20 cellular contexts compared by ENCODE assay signal in the genomic region with DNA sequence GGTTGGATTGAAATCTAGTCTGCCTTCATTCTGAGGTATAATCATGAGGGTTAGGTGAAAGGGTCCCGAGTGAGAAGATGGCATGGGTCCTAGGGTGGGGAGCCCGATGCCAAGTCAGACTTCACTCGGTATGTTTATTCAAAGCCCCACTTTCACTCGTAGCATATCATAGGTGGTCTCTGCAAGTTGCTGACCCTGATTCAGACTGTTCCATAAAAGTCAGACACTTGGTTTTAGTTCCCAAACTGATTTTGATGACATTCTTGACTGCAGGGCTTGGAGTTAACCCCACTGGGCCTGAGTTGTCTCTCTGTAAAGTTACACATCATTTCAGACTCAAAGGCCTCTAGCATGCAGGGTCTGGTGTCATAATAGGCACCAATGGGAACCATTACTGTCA. TPM values are rescaled to one million over a fixed set of nuclear protein-coding genes. Genes with fewer than 3 reads are reported as not detected.
DNase-seq lines count a peak whose midpoint lies in the region; ATAC-seq, FAIRE-seq and TF ChIP-seq lines count a peak whose summit lies in the region.
"Had no signal": no experiment of that assay in that cellular context is flagged by ENCODE, and none has a peak within 500 bp of the region (broad histone marks: within the 10 kb centered on the region; RNA-seq: fewer than 3 reads in every experiment).

No MANE protein-coding gene starts in this region.

- peaks cover 72% of the 10 kb centered on the region for H3K4me1 ChIP-seq in RWPE2 (ENCODE audit: insufficient read depth, poor library complexity, severe bottlenecking)
- peaks cover 41% of the 10 kb centered on the region for H3K4me1 ChIP-seq in endothelial cell of umbilical vein (ENCODE audit: control insufficient read depth, extremely low read depth, insufficient read depth, low read length)
- peaks cover 99% of the 10 kb centered on the region for H3K4me1 ChIP-seq in psoas muscle
- H3K4me1 ChIP-seq in body of pancreas: peaks cover 95% of the 10 kb centered on the region

- H4K20me1 ChIP-seq in endothelial cell of umbilical vein (replicated peaks; ENCODE audit: control insufficient read depth, extremely low read depth, insufficient read depth, low read length): peaks cover 49% of the 10 kb centered on the region

- peaks cover 67% of the 10 kb centered on the region for H3K36me3 Mint-ChIP-seq in activated CD4-positive, alpha-beta memory T cell treated with anti-CD3 and anti-CD28 coated beads for 36 hours
- H3K36me3 Mint-ChIP-seq in activated CD4-positive, alpha-beta memory T cell treated with anti-CD3 and anti-CD28 coated beads, Interleukin-2, amount 10 ng/mL, durations not matched to agents 7 days and 5 days (ENCODE audit: low read depth): peaks cover 85% of the 10 kb centered on the region

- WGBS in psoas muscle, 3 donors: 61 to 79% (median 71%) methylated on average over 4 of the region's 4 CpGs
- 75 to 82% methylated on average over 4 of the region's 4 CpGs for WGBS in body of pancreas, 2 donors

- peaks cover 92% of the 10 kb centered on the region for H3K4me1 Mint-ChIP-seq in activated CD4-positive, alpha-beta memory T cell treated with anti-CD3 and anti-CD28 coated beads for 36 hours (ENCODE audit: low read depth)
- H3K4me1 Mint-ChIP-seq in activated CD4-positive, alpha-beta memory T cell treated with anti-CD3 and anti-CD28 coated beads, Interleukin-2, amount 10 ng/mL, durations not matched to agents 7 days and 5 days: peaks cover 81% of the 10 kb centered on the region

- H3K27me3 ChIP-seq in RWPE2 (ENCODE audit: insufficient read depth, poor library complexity, severe bottlenecking) (no peaks in the 10 kb centered on the region), endothelial cell of umbilical vein (ENCODE audit: control insufficient read depth in 2 of 2, insufficient read depth in 2 of 2, low read length in 2 of 2) (no peaks in the 10 kb centered on the region), psoas muscle (ENCODE audit: insufficient read depth in 3 of 3, low read length in 2 of 3) (no peaks in the 10 kb centered on the region), body of pancreas (no peaks in the 10 kb centered on the region)
- H3K27me3 ChIP-seq: cardiac muscle cell, heart left ventricle, sigmoid colon had no signal

- dilution Hi-C loops in endothelial cell of umbilical vein (cut with MboI; ENCODE audit: extremely low pct_ligation_motif_present, low sequenced_read_pairs): no loop called here

- FAIRE-seq in endothelial cell of umbilical vein (lab: Jason Lieb, UNC): no peak

- H3K4me3 ChIP-seq in RWPE2 (ENCODE audit: severe bottlenecking) (no peak overlapping the region), endothelial cell of umbilical vein (replicated peaks in 1 of 3; ENCODE audit: insufficient read depth in 1 of 3, low read depth in 1 of 3, low read length in 3 of 3) (no peak overlapping the region), psoas muscle (no peak overlapping the region), body of pancreas (no peak overlapping the region)
- H3K4me3 ChIP-seq: cardiac muscle cell, sigmoid colon had no signal

- POLR2A ChIA-PET in activated CD4-positive, alpha-beta memory T cell treated with anti-CD3 and anti-CD28 coated beads for 36 hours (lab: Charles Lee): no interaction called here
- POLR2A ChIA-PET in activated CD4-positive, alpha-beta memory T cell treated with anti-CD3 and anti-CD28 coated beads, Interleukin-2, amount 10 ng/mL, durations not matched to agents 7 days and 5 days (lab: Charles Lee): interaction anchor here (1.6 to 5.2 kb wide), 3 partner anchors 8 to 17 kb away, joined by 4 to 31 read pairs (median 8); a partner anchor contains a TSS
- POLR2A ChIA-PET in endothelial cell of umbilical vein (lab: Charles Lee): interaction anchor here (1.2 to 2.2 kb wide), 4 partner anchors 8 to 30 kb away, joined by 3 to 7 read pairs (median 4); a partner anchor contains a TSS

- BruUV-seq in endothelial cell of umbilical vein (replicated peaks; lab: Mats Ljungman, UMichigan): no TSS peak

- peaks cover 87% of the 10 kb centered on the region for H3K36me3 ChIP-seq in RWPE2 (ENCODE audit: low read depth)
- H3K36me3 ChIP-seq in endothelial cell of umbilical vein (ENCODE audit: control insufficient read depth in 2 of 2, extremely low read depth in 1 of 2, insufficient read depth in 2 of 2, low read length in 2 of 2): peaks cover 14 to 38% of the 10 kb centered on the region in 2 experiments
- peaks cover 7 to 19% of the 10 kb centered on the region in 2 donors for H3K36me3 ChIP-seq in psoas muscle (ENCODE audit: insufficient read depth in 1 of 2, low read depth in 1 of 2)
- H3K36me3 ChIP-seq in body of pancreas (replicated peaks in 1 of 2; ENCODE audit: insufficient read depth in 1 of 2, low read depth in 2 of 2): peaks cover 0 to 3% of the 10 kb centered on the region in 2 donors

- no peak for TF ChIP-seq CTCF in RWPE2 (IDR thresholded peaks at IDR 0.05; ENCODE audit: poor library complexity, severe bottlenecking)
- TF ChIP-seq CTCF in endothelial cell of umbilical vein (IDR thresholded peaks at IDR 0.05; ENCODE audit: extremely low read depth in 1 of 2, insufficient read depth in 1 of 2, low read depth in 1 of 2, low read length in 2 of 2): no peak
- no peak for TF ChIP-seq CTCF in psoas muscle (IDR thresholded peaks at IDR 0.05)
- TF ChIP-seq CTCF in body of pancreas (IDR thresholded peaks at IDR 0.05): no peak

- no peaks in the 10 kb centered on the region for H3K27me3 Mint-ChIP-seq in activated CD4-positive, alpha-beta memory T cell treated with anti-CD3 and anti-CD28 coated beads for 36 hours
- no peaks in the 10 kb centered on the region for H3K27me3 Mint-ChIP-seq in activated CD4-positive, alpha-beta memory T cell treated with anti-CD3 and anti-CD28 coated beads, Interleukin-2, amount 10 ng/mL, durations not matched to agents 7 days and 5 days
- H3K27me3 Mint-ChIP-seq: naive B cell had no signal

- no peaks in the 10 kb centered on the region for H3K9me1 ChIP-seq in endothelial cell of umbilical vein (replicated peaks; ENCODE audit: control insufficient read depth, extremely low read depth, insufficient read depth, low read length)

- peak overlapping the region; percentile 75 for H3K27ac ChIP-seq in RWPE2 (ENCODE audit: poor library complexity, severe bottlenecking)
- peak overlapping the region; percentile 13 for H3K27ac ChIP-seq in endothelial cell of umbilical vein (ENCODE audit: insufficient read depth, low read depth, low read length)
- peak overlapping the region; percentile 10 for H3K27ac ChIP-seq in psoas muscle
- no peak overlapping the region for H3K27ac ChIP-seq in body of pancreas
- H3K27ac ChIP-seq: sigmoid colon had no signal

- TF ChIP-seq POLR2A in endothelial cell of umbilical vein (IDR thresholded peaks at IDR 0.05; ENCODE audit: low read depth, low read length) (peak; percentile 9), body of pancreas (IDR thresholded peaks at IDR 0.05) (no peak)

- H3K9me3 ChIP-seq in RWPE2 (ENCODE audit: severe bottlenecking) (no peaks in the 10 kb centered on the region), endothelial cell of umbilical vein (replicated peaks; ENCODE audit: control insufficient read depth, insufficient read depth, low read length) (no peaks in the 10 kb centered on the region), psoas muscle (no peaks in the 10 kb centered on the region), body of pancreas (no peaks in the 10 kb centered on the region)
- H3K9me3 ChIP-seq: heart left ventricle, sigmoid colon had no signal

- CTCF ChIA-PET in activated CD4-positive, alpha-beta memory T cell treated with anti-CD3 and anti-CD28 coated beads for 36 hours (lab: Charles Lee): interaction anchor here (1.2 to 1.4 kb wide), 3 partner anchors 26 to 101 kb away, joined by 3 to 4 read pairs (median 3); no protein-coding TSS in a partner anchor
- CTCF ChIA-PET in activated CD4-positive, alpha-beta memory T cell treated with anti-CD3 and anti-CD28 coated beads, Interleukin-2, amount 10 ng/mL, durations not matched to agents 7 days and 5 days (lab: Charles Lee): interaction anchor here (0.5 kb wide), 1 partner anchor 448 kb away, joined by 3 read pairs; no protein-coding TSS in a partner anchor
- CTCF ChIA-PET in endothelial cell of umbilical vein (lab: Charles Lee): interaction anchor here (0.7 to 2.2 kb wide), 5 partner anchors 10 to 175 kb away, joined by 3 to 11 read pairs (median 3); no protein-coding TSS in a partner anchor

- H2AFZ ChIP-seq in endothelial cell of umbilical vein (ENCODE audit: low read depth, low read length): no peak overlapping the region

- peak overlapping the region; percentile 4 for H3K27ac Mint-ChIP-seq in activated CD4-positive, alpha-beta memory T cell treated with anti-CD3 and anti-CD28 coated beads for 36 hours
- H3K27ac Mint-ChIP-seq in activated CD4-positive, alpha-beta memory T cell treated with anti-CD3 and anti-CD28 coated beads, Interleukin-2, amount 10 ng/mL, durations not matched to agents 7 days and 5 days: no peak overlapping the region

- DNase-seq in activated CD4-positive, alpha-beta memory T cell treated with anti-CD3 and anti-CD28 coated beads for 36 hours: no peak
- no peak for DNase-seq in activated CD4-positive, alpha-beta memory T cell treated with anti-CD3 and anti-CD28 coated beads, Interleukin-2, amount 10 ng/mL, durations not matched to agents 7 days and 5 days
- DNase-seq in RWPE2 (ENCODE audit: low spot score): no peak
- no peak for DNase-seq in endothelial cell of umbilical vein (ENCODE audit: low read depth, low spot score)
- DNase-seq in psoas muscle: no peak
- no peak for DNase-seq in stimulated activated CD4-positive, alpha-beta T cell treated with anti-CD3 and anti-CD28 coated beads, Interleukin-15, amount 100 ng/mL, for 24 hours
- DNase-seq in body of pancreas: no peak
- DNase-seq: 8988T; activated CD4-positive, alpha-beta T cell treated with anti-CD3 and anti-CD28 coated beads, Interleukin-2, amount 50 U/mL, for 4 hours; activated naive CD4-positive, alpha-beta T cell; heart left ventricle; naive B cell; NCI-H2029; SHP77; sigmoid colon; T-helper 9 cell had no signal

- ATAC-seq in RWPE2 (ENCODE audit: low read depth) (peak; percentile 19; the same call in 1 of the 3 replicates), psoas muscle (no peak), GM18870 (IDR thresholded peaks at IDR 0.05; ENCODE audit: unreplicated experiment) (no peak), body of pancreas (no peak)
- ATAC-seq: HCT116, heart left ventricle, left lobe of liver had no signal

- intact Hi-C loops in activated CD4-positive, alpha-beta memory T cell treated with anti-CD3 and anti-CD28 coated beads for 36 hours (cut with micrococcal nuclease): no loop called here
- intact Hi-C loops in endothelial cell of umbilical vein (cut with micrococcal nuclease): loop anchor here (2.0 to 5.0 kb wide), 2 partner anchors 14 to 152 kb away; no protein-coding TSS in a partner anchor
- intact Hi-C loops in psoas muscle (cut with DNase I): no loop called here
- intact Hi-C loops in body of pancreas (cut with DNase I): no loop called here

- H3K79me2 ChIP-seq in endothelial cell of umbilical vein (ENCODE audit: control insufficient read depth, insufficient read depth, low read length): peaks cover 100% of the 10 kb centered on the region

- peak overlapping the region; percentile 61 for H3K4me2 ChIP-seq in endothelial cell of umbilical vein (ENCODE audit: insufficient read depth, low read length)

- H3K4me3 Mint-ChIP-seq in activated CD4-positive, alpha-beta memory T cell treated with anti-CD3 and anti-CD28 coated beads for 36 hours: no peak overlapping the region
- H3K4me3 Mint-ChIP-seq in activated CD4-positive, alpha-beta memory T cell treated with anti-CD3 and anti-CD28 coated beads, Interleukin-2, amount 10 ng/mL, durations not matched to agents 7 days and 5 days: no peak overlapping the region

- no peaks in the 10 kb centered on the region for H3K9me3 Mint-ChIP-seq in activated CD4-positive, alpha-beta memory T cell treated with anti-CD3 and anti-CD28 coated beads for 36 hours
- no peaks in the 10 kb centered on the region for H3K9me3 Mint-ChIP-seq in activated CD4-positive, alpha-beta memory T cell treated with anti-CD3 and anti-CD28 coated beads, Interleukin-2, amount 10 ng/mL, durations not matched to agents 7 days and 5 days
- H3K9me3 Mint-ChIP-seq: naive B cell had no signal

- peak overlapping the region; percentile 30 for H3K9ac ChIP-seq in endothelial cell of umbilical vein (replicated peaks; ENCODE audit: extremely low read depth, insufficient read depth, low read length)

RNA-seq across cellular contexts. Expression of a gene that starts 17.8 kb away (rescaled TPM):
- 10 to 100 TPM; 47.1 to 49.1 TPM for total RNA-seq in activated CD4-positive, alpha-beta memory T cell treated with anti-CD3 and anti-CD28 coated beads for 36 hours
- 10 to 100 TPM; 65.1 to 65.3 TPM for total RNA-seq in activated CD4-positive, alpha-beta memory T cell treated with anti-CD3 and anti-CD28 coated beads, Interleukin-2, amount 10 ng/mL, durations not matched to agents 7 days and 5 days
- total RNA-seq in endothelial cell of umbilical vein (60.1 and 63.7 TPM in 2 replicates), psoas muscle (10 to 100 TPM; 54.5 to 80.0 (median 73.5) TPM), body of pancreas (10 to 100 TPM; 31.9 to 32.6 TPM)
- polyA plus RNA-seq in endothelial cell of umbilical vein (11.6 and 15.7 TPM in 2 replicates), psoas muscle (10 to 100 TPM; 15.1 to 44.5 (median 18.2) TPM)
- 15.9 and 18.5 TPM in 2 replicates for polyA plus RNA-seq in endothelial cell of umbilical vein (2011; cell fraction: cytosol; rRNA removed)
- polyA plus RNA-seq in endothelial cell of umbilical vein (2011; cell fraction: nucleus; rRNA removed): 20.5 and 27.5 TPM in 2 replicates
- polyA plus RNA-seq in endothelial cell of umbilical vein (2012): 25.2 and 32.3 TPM in 2 replicates
- polyA minus RNA-seq in endothelial cell of umbilical vein: 43.8 and 48.6 TPM in 2 replicates
- 28.6 TPM for polyA minus RNA-seq in endothelial cell of umbilical vein (2011; cell fraction: cytosol; rRNA and poly(A)+ RNA removed)
- polyA minus RNA-seq in endothelial cell of umbilical vein (2011; cell fraction: nucleus; rRNA and poly(A)+ RNA removed): 28.1 and 40.5 TPM in 2 replicates

Comparison
In these comparisons a context has a peak if more than half of its experiments do, and no peak if none do; other contexts are left out.
1. H3K27ac ChIP-seq: peak in RWPE2 (single experiment), endothelial cell of umbilical vein (single experiment) and psoas muscle (single experiment); none in body of pancreas (0 of 4).